Comparison of ENCODE assay signal across 18 cellular contexts in the genomic region with DNA sequence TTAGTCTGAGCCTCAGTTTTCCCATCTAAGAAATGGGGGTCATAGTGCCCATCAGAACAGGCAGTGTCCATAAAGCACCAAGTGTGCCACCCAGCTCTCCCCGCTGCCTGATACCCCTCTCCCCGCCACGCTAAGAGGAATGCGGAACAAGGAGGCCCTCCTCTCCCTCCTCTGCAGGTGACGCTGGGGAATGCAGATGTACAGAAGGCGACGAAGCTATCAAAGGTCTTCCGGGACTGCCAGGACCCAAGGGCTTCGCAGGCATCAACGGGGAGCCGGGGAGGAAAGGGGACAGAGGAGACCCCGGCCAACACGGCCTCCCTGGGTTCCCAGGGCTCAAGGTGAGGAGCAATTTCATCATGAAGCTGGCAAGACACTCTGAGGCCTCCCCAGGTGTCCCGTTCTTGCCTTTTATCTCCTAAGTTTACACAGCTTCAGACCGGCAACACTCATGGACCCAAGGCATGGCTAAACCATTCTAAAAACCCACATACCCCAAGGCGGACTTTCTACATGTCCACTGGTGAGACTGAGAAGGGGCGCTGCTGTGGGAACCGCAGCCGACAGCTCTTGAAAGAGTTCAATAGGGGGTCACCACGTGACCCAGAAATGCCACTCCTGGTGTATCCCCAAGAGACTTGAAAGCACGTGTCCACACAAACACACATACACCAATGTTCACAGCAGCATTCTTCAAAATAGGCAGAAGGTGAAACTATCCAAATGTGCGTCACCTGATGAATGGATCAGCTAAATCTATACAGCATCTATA.
"Had no signal": no experiment of that assay in that cellular context is flagged by ENCODE, and none has a peak within 500 bp of the region (broad histone marks: within the 10 kb centered on the region; RNA-seq: fewer than 3 reads in every experiment).

No MANE protein-coding gene starts in this region.

- H3K27ac Mint-ChIP-seq: activated CD4-positive, alpha-beta T cell treated with anti-CD3 and anti-CD28 coated beads for 36 hours; activated CD8-positive, alpha-beta T cell treated with anti-CD3 and anti-CD28 coated beads for 36 hours; activated naive CD8-positive, alpha-beta T cell treated with anti-CD3 and anti-CD28 coated beads, Interleukin-2, amount 50 U/mL, for 24 hours; activated T-helper 1 cell treated with anti-CD3 and anti-CD28 coated beads, Interleukin-12 subunit alpha, Interleukin-12 subunit beta, Interleukin-2, Interleukin-4 antibody, amounts not matched to agents 30 ng/mL and 10 ng/mL and 1 ng/mL, durations not matched to agents 14 hours and 24 hours and 36 hours; nephron had no signal

- H3K36me3 ChIP-seq: ovary had no signal

- H3K9me3 Mint-ChIP-seq: activated CD8-positive, alpha-beta T cell treated with anti-CD3 and anti-CD28 coated beads for 36 hours; activated naive CD8-positive, alpha-beta T cell treated with anti-CD3 and anti-CD28 coated beads, Interleukin-2, amount 50 U/mL, for 24 hours; activated T-helper 1 cell treated with anti-CD3 and anti-CD28 coated beads, Interleukin-12 subunit alpha, Interleukin-12 subunit beta, Interleukin-2, Interleukin-4 antibody, amounts not matched to agents 30 ng/mL and 10 ng/mL and 1 ng/mL, durations not matched to agents 14 hours and 24 hours and 36 hours; nephron had no signal

- H3K27me3 ChIP-seq: heart left ventricle, ovary had no signal

- H3K4me3 Mint-ChIP-seq: activated CD4-positive, alpha-beta T cell treated with anti-CD3 and anti-CD28 coated beads for 36 hours; activated CD8-positive, alpha-beta T cell treated with anti-CD3 and anti-CD28 coated beads for 36 hours; activated naive CD8-positive, alpha-beta T cell treated with anti-CD3 and anti-CD28 coated beads, Interleukin-2, amount 50 U/mL, for 24 hours; activated T-helper 1 cell treated with anti-CD3 and anti-CD28 coated beads, Interleukin-12 subunit alpha, Interleukin-12 subunit beta, Interleukin-2, Interleukin-4 antibody, amounts not matched to agents 30 ng/mL and 10 ng/mL and 1 ng/mL, durations not matched to agents 14 hours and 24 hours and 36 hours; nephron had no signal

- H3K27ac ChIP-seq: heart left ventricle, ovary had no signal

- DNase-seq: activated CD4-positive, alpha-beta T cell treated with anti-CD3 and anti-CD28 coated beads for 36 hours; activated CD8-positive, alpha-beta memory T cell treated with anti-CD3 and anti-CD28 coated beads, Interleukin-2, amount 50 U/mL, for 48 hours; activated CD8-positive, alpha-beta T cell treated with anti-CD3 and anti-CD28 coated beads for 36 hours; activated naive CD4-positive, alpha-beta T cell treated with Interleukin-2 at 50 U/mL for 16 hours; activated naive CD8-positive, alpha-beta T cell treated with anti-CD3 and anti-CD28 coated beads, Interleukin-2, amount 50 U/mL, for 24 hours; heart left ventricle; mammary epithelial cell; ovary; retina; small intestine; stimulated activated naive CD4-positive, alpha-beta T cell treated with Interleukin-2 at 50 U/mL for 16 hours; SW 1271 had no signal

- H3K4me3 ChIP-seq: heart left ventricle, ovary had no signal

- ATAC-seq: activated CD4-positive, alpha-beta T cell treated with anti-CD3 and anti-CD28 coated beads for 36 hours; activated CD8-positive, alpha-beta T cell treated with anti-CD3 and anti-CD28 coated beads for 36 hours; activated naive CD8-positive, alpha-beta T cell treated with anti-CD3 and anti-CD28 coated beads, Interleukin-2, amount 50 U/mL, for 24 hours; left lobe of liver had no signal

- FAIRE-seq: astrocyte, frontal cortex, islet of Langerhans, small intestine had no signal

- H3K9me3 ChIP-seq: heart left ventricle, ovary had no signal
